In the genomic region with DNA sequence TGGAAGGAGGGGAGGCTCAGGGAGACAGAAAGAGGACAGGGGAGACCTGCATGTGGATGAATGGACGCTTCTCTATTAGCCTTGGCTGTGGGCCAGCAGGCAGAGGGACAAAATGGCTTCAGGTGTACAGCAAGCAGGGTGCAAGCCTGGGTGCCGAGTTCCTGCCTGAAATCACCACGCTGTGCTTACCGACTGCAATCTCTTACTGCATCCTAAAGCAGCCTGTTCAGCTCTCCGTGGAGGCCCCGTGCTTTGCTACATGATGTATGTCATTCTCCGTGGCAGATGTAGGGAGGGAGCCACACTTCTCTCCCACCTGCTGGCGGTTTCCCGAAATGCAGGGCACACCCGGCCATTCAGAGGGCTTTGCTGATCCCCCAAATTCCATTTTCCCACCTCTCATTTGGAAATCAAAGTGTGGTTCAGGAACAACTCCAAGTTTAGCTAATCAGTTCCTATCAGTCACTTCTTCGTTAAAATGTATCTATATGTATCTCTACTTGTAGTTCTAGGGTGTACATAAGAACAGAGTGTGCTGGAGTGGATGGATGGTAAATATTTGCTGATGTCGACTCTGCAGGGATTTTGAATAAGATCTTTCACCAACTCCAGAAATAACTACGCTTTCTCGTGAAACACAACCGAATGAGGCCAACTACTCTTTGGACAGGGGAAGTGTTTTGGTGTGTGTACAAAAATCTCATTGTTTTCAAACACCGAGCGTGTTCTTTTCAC, we compare ENCODE assay signal across 8 cellular contexts.
A peak's percentile ranks its signal among the peaks of the same experiment; 100 is the strongest.
DNase-seq lines count a peak whose midpoint lies in the region; ATAC-seq and TF ChIP-seq lines count a peak whose summit lies in the region.

No MANE protein-coding gene starts in this region.

- no peak overlapping the region for H3K27ac Mint-ChIP-seq in stimulated activated effector memory CD8-positive, alpha-beta T cell treated with anti-CD3 and anti-CD28 coated beads, Interleukin-12 subunit alpha, Interleukin-12 subunit beta, amount 100 ng/mL, for 72 hours

- TF ChIP-seq CTCF in 22Rv1 (IDR thresholded peaks at IDR 0.05) (peak; percentile 48), fibroblast of the aortic adventitia (IDR thresholded peaks at IDR 0.05; ENCODE audit: insufficient read depth, low read length) (peak; percentile 3)

- H3K27ac ChIP-seq in 22Rv1 = peak overlapping the region; percentile 99

- H3K4me1 Mint-ChIP-seq in stimulated activated effector memory CD8-positive, alpha-beta T cell treated with anti-CD3 and anti-CD28 coated beads, Interleukin-12 subunit alpha, Interleukin-12 subunit beta, amount 100 ng/mL, for 72 hours = no peaks in the 10 kb centered on the region

- H3K36me3 Mint-ChIP-seq in stimulated activated effector memory CD8-positive, alpha-beta T cell treated with anti-CD3 and anti-CD28 coated beads, Interleukin-12 subunit alpha, Interleukin-12 subunit beta, amount 100 ng/mL, for 72 hours = no peaks in the 10 kb centered on the region

- peak; percentile 17 for DNase-seq in HuH-7 (ENCODE audit: low spot score)
- peak; percentile 96 for DNase-seq in NCI-H69 (lab: John Stamatoyannopoulos, UW)
- DNase-seq in fibroblast of the aortic adventitia (ENCODE audit: low read depth) = no peak
- no peak for DNase-seq in activated T-cell treated with anti-CD3 and anti-CD28 coated beads, Interleukin-2, amount 50 U/mL, for 1 hour
- no peak for DNase-seq in stimulated activated CD8-positive, alpha-beta memory T cell treated with anti-CD3 and anti-CD28 coated beads, Interleukin-4, amount 100 ng/mL, for 48 hours
- no peak for DNase-seq in stimulated activated naive CD8-positive, alpha-beta T cell treated with anti-CD3 and anti-CD28 coated beads, Interleukin-15, Interleukin-2, amounts not matched to agents 100 U/mL and 50 U/mL, for 24 hours
- DNase-seq in stimulated activated effector memory CD8-positive, alpha-beta T cell treated with anti-CD3 and anti-CD28 coated beads, Interleukin-12 subunit alpha, Interleukin-12 subunit beta, amount 100 ng/mL, for 72 hours (ENCODE audit: low spot score in 2 of 2) = no peak

- H3K4me3 Mint-ChIP-seq in stimulated activated effector memory CD8-positive, alpha-beta T cell treated with anti-CD3 and anti-CD28 coated beads, Interleukin-12 subunit alpha, Interleukin-12 subunit beta, amount 100 ng/mL, for 72 hours = no peak overlapping the region

- no peaks in the 10 kb centered on the region for H3K9me3 Mint-ChIP-seq in stimulated activated effector memory CD8-positive, alpha-beta T cell treated with anti-CD3 and anti-CD28 coated beads, Interleukin-12 subunit alpha, Interleukin-12 subunit beta, amount 100 ng/mL, for 72 hours

- ATAC-seq in stimulated activated naive CD8-positive, alpha-beta T cell treated with anti-CD3 and anti-CD28 coated beads, Interleukin-15, Interleukin-2, amounts not matched to agents 100 U/mL and 50 U/mL, for 24 hours = no peak
- no peak for ATAC-seq in stimulated activated effector memory CD8-positive, alpha-beta T cell treated with anti-CD3 and anti-CD28 coated beads, Interleukin-12 subunit alpha, Interleukin-12 subunit beta, amount 100 ng/mL, for 72 hours

- no peak overlapping the region for H3K4me3 ChIP-seq in fibroblast of the aortic adventitia (ENCODE audit: low read depth, low read length)

Comparison
In these comparisons a context has a peak if more than half of its experiments do, and no peak if none do; other contexts are left out.
1. DNase-seq: peak in HuH-7 (single experiment) and NCI-H69 (single experiment); none in fibroblast of the aortic adventitia (single experiment), activated T-cell treated with anti-CD3 and anti-CD28 coated beads, Interleukin-2, amount 50 U/mL, for 1 hour (single experiment), stimulated activated CD8-positive, alpha-beta memory T cell treated with anti-CD3 and anti-CD28 coated beads, Interleukin-4, amount 100 ng/mL, for 48 hours (single experiment), stimulated activated naive CD8-positive, alpha-beta T cell treated with anti-CD3 and anti-CD28 coated beads, Interleukin-15, Interleukin-2, amounts not matched to agents 100 U/mL and 50 U/mL, for 24 hours (single experiment) and stimulated activated effector memory CD8-positive, alpha-beta T cell treated with anti-CD3 and anti-CD28 coated beads, Interleukin-12 subunit alpha, Interleukin-12 subunit beta, amount 100 ng/mL, for 72 hours (0 of 2).